ENCODE assay signal across 1 cellular context in genomic region chr18:47930844-47931706, GRCh38.
TF ChIP-seq lines count a peak whose summit lies in the region.

No MANE protein-coding gene starts in this region.

TF ChIP-seq in HepG2, 621 proteins besides CTCF, POLR2A, EP300 and RAD21 (continued from another document and continues in another):
- no peak for TF ChIP-seq ZNF646 (CRISPR knock-in tag; IDR thresholded peaks at IDR 0.05)
- TF ChIP-seq EZH2 (conservative IDR thresholded peaks at IDR 0.05; ENCODE audit: low read depth, low read length), result no peak
- TF ChIP-seq USF2 (IDR thresholded peaks at IDR 0.05; ENCODE audit: low read depth, low read length), result no peak
- TF ChIP-seq USF2 (CRISPR knock-in tag; IDR thresholded peaks at IDR 0.05; ENCODE audit: borderline replicate concordance), result no peak; the same call in 1 of the 2 replicates
- TF ChIP-seq ZNF276 (CRISPR knock-in tag; IDR thresholded peaks at IDR 0.05; ENCODE audit: low read depth), result no peak
- TF ChIP-seq ZNF557 (CRISPR knock-in tag; IDR thresholded peaks at IDR 0.05), result peak; percentile 28; the same call in 1 of the 2 replicates
- 0 out of 2 replicates have a peak, but pooled peaks have one; percentile 43 for TF ChIP-seq FLYWCH1 (CRISPR knock-in tag; IDR thresholded peaks at IDR 0.05)
- TF ChIP-seq HNRNPLL (IDR thresholded peaks at IDR 0.05; ENCODE audit: low read depth, low read length, poor library complexity, severe bottlenecking), result peak; percentile 46
- TF ChIP-seq ZSCAN12 (CRISPR knock-in tag; IDR thresholded peaks at IDR 0.05), result peak; percentile 97
- TF ChIP-seq SMYD3 (CRISPR knock-in tag; IDR thresholded peaks at IDR 0.05), result peak; percentile 87; the same call in 1 of the 2 replicates
- no peak for TF ChIP-seq IKZF1 (IDR thresholded peaks at IDR 0.05)
- peak; percentile 27; the same call in 1 of the 2 replicates for TF ChIP-seq IRF2 (CRISPR knock-in tag; IDR thresholded peaks at IDR 0.05)
- peak; percentile 91; the same call in 1 of the 2 replicates for TF ChIP-seq ZNF598 (CRISPR knock-in tag; IDR thresholded peaks at IDR 0.05; ENCODE audit: borderline replicate concordance)
- TF ChIP-seq ZNF530 (CRISPR knock-in tag; IDR thresholded peaks at IDR 0.05; ENCODE audit: low read depth), result 0 out of 2 replicates have a peak, but pooled peaks have one; percentile 36
- no peak for TF ChIP-seq ZNF207 (IDR thresholded peaks at IDR 0.05; ENCODE audit: borderline replicate concordance)
- no peak for TF ChIP-seq ZNF362 (CRISPR knock-in tag; IDR thresholded peaks at IDR 0.05; ENCODE audit: borderline replicate concordance)
- TF ChIP-seq ZNF839 (CRISPR knock-in tag; IDR thresholded peaks at IDR 0.05; ENCODE audit: borderline replicate concordance), result no peak
- TF ChIP-seq PHF8 (CRISPR knock-in tag; IDR thresholded peaks at IDR 0.05), result peak; percentile 93
- no peak for TF ChIP-seq LCORL (IDR thresholded peaks at IDR 0.05)
- TF ChIP-seq LCORL (CRISPR knock-in tag; IDR thresholded peaks at IDR 0.05), result no peak
- 0 out of 2 replicates have a peak, but pooled peaks have one; percentile 28 for TF ChIP-seq ZNF234 (CRISPR knock-in tag; conservative IDR thresholded peaks at IDR 0.05)
- TF ChIP-seq ZNF205 (CRISPR knock-in tag; IDR thresholded peaks at IDR 0.05), result peak; percentile 56; the same call in 1 of the 2 replicates
- TF ChIP-seq ARID4A (CRISPR knock-in tag; IDR thresholded peaks at IDR 0.05; ENCODE audit: borderline replicate concordance), result peak; percentile 86
- no peak for TF ChIP-seq NPAS2 (CRISPR knock-in tag; IDR thresholded peaks at IDR 0.05; ENCODE audit: borderline replicate concordance)
- no peak; the same call in 1 of the 2 replicates for TF ChIP-seq RORA (CRISPR knock-in tag; IDR thresholded peaks at IDR 0.05)
- TF ChIP-seq MZF1 (CRISPR knock-in tag; IDR thresholded peaks at IDR 0.05; ENCODE audit: borderline replicate concordance), result no peak
- TF ChIP-seq CCDC6 (CRISPR knock-in tag; IDR thresholded peaks at IDR 0.05), result no peak; the same call in 1 of the 2 replicates
- TF ChIP-seq RFXAP (CRISPR knock-in tag; IDR thresholded peaks at IDR 0.05; ENCODE audit: borderline replicate concordance), result peak; percentile 85
- TF ChIP-seq ZNF280D (CRISPR knock-in tag; IDR thresholded peaks at IDR 0.05), result no peak
- no peak for TF ChIP-seq ZNF549 (CRISPR knock-in tag; IDR thresholded peaks at IDR 0.05)
- peak; percentile 78 for TF ChIP-seq BRCA1 (CRISPR knock-in tag; IDR thresholded peaks at IDR 0.05)
- peak; percentile 94; the same call in 1 of the 2 replicates for TF ChIP-seq FOXC1 (CRISPR knock-in tag; IDR thresholded peaks at IDR 0.05; ENCODE audit: borderline replicate concordance)
- TF ChIP-seq HNF1A (IDR thresholded peaks at IDR 0.05; ENCODE audit: low read depth), result no peak
- TF ChIP-seq HNF1A (CRISPR knock-in tag; IDR thresholded peaks at IDR 0.05; ENCODE audit: borderline replicate concordance), result peak; percentile 60; the same call in 1 of the 2 replicates
- 0 out of 2 replicates have a peak, but pooled peaks have one; percentile 43 for TF ChIP-seq ZNF180 (CRISPR knock-in tag; IDR thresholded peaks at IDR 0.05; ENCODE audit: borderline replicate concordance, low read depth)
